13 cellular contexts compared by ENCODE assay signal in the genomic region with DNA sequence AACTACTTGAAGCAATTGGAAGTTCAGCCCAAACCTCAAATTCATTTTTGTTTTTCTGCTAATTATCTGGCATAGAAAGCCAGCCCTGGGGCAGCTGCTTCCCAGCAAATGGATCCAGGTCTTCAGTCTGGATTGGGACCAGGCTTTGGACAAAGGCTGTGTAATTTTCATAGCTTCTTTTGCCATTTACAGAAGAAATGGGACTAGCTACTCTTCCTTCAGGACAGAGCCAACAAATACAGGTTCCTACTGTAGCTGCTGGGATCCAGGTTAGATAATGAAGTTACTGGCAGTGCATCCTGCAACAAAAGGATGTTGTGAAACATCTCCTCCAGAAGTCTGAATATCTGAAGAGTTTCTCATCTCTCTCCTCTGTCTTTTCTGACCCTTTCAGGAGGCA.
A peak's percentile ranks its signal among the peaks of the same experiment; 100 is the strongest.
DNase-seq lines count a peak whose midpoint lies in the region; ATAC-seq, FAIRE-seq and TF ChIP-seq lines count a peak whose summit lies in the region.
"Had no signal": no experiment of that assay in that cellular context is flagged by ENCODE, and none has a peak within 500 bp of the region (broad histone marks: within the 10 kb centered on the region; RNA-seq: fewer than 3 reads in every experiment).

No MANE protein-coding gene starts in this region.

- no peaks in the 10 kb centered on the region for H3K9me3 ChIP-seq in astrocyte (ENCODE audit: insufficient read depth, low read depth, low read length)
- H3K9me3 ChIP-seq in subcutaneous abdominal adipose tissue (ENCODE audit: control insufficient read depth in 5 of 5, low read length in 5 of 5), result no peaks in the 10 kb centered on the region
- H3K9me3 ChIP-seq in transverse colon, result no peaks in the 10 kb centered on the region

- H3K27ac Mint-ChIP-seq in GM23338 (no peak overlapping the region), astrocyte (ENCODE audit: unreplicated experiment) (peak overlapping the region; percentile 92)
- H3K27ac Mint-ChIP-seq: activated T-cell treated with anti-CD3 and anti-CD28 coated beads, Interleukin-2, amount 50 U/mL, for 72 hours; CD8-positive, alpha-beta memory T cell; stimulated activated naive CD8-positive, alpha-beta T cell treated with anti-CD3 and anti-CD28 coated beads, Interleukin-15, amount 100 ng/mL, for 72 hours had no signal

- H3K79me2 ChIP-seq in GM23338 (replicated peaks; ENCODE audit: insufficient read depth) (no peaks in the 10 kb centered on the region), astrocyte (ENCODE audit: insufficient read depth, low read length) (no peaks in the 10 kb centered on the region)

- no peak for TF ChIP-seq POLR2A in transverse colon (IDR thresholded peaks at IDR 0.05)

- H2AFZ ChIP-seq in GM23338 (peak overlapping the region; percentile 11; the same call in 1 of the 2 replicates), astrocyte (ENCODE audit: low read depth, low read length) (peak overlapping the region; percentile 62)

- H3K4me1 Mint-ChIP-seq in GM23338 (peaks cover 26% of the 10 kb centered on the region), astrocyte (ENCODE audit: low read depth, unreplicated experiment) (peaks cover 44% of the 10 kb centered on the region)
- H3K4me1 Mint-ChIP-seq: CD8-positive, alpha-beta memory T cell; stimulated activated naive CD8-positive, alpha-beta T cell treated with anti-CD3 and anti-CD28 coated beads, Interleukin-15, amount 100 ng/mL, for 72 hours had no signal

- H3K4me1 ChIP-seq in GM23338 (ENCODE audit: insufficient read depth), result peaks cover 9% of the 10 kb centered on the region
- H3K4me1 ChIP-seq in astrocyte (ENCODE audit: insufficient read depth, low read length), result peaks cover 30% of the 10 kb centered on the region
- H3K4me1 ChIP-seq in subcutaneous abdominal adipose tissue (ENCODE audit: control insufficient read depth in 5 of 5, insufficient read depth in 5 of 5, low read length in 5 of 5), result peaks cover 0 to 9% (median 0%) of the 10 kb centered on the region in 5 donors
- peaks cover 0 to 4% (median 0%) of the 10 kb centered on the region in 4 donors for H3K4me1 ChIP-seq in transverse colon

- ATAC-seq in GM23338 (no peak), left ventricle myocardium superior (peak; percentile 47), HG03135 (IDR thresholded peaks at IDR 0.05; ENCODE audit: unreplicated experiment) (no peak)
- ATAC-seq: activated T-cell treated with anti-CD3 and anti-CD28 coated beads, Interleukin-2, amount 50 U/mL, for 72 hours; stimulated activated naive CD8-positive, alpha-beta T cell treated with anti-CD3 and anti-CD28 coated beads, Interleukin-15, amount 100 ng/mL, for 72 hours had no signal

- H3K27me3 ChIP-seq in GM23338 (ENCODE audit: insufficient read depth), result no peaks in the 10 kb centered on the region; the same call in 1 of the 2 replicates
- H3K27me3 ChIP-seq in astrocyte (ENCODE audit: insufficient read depth, low read length), result no peaks in the 10 kb centered on the region
- H3K27me3 ChIP-seq in subcutaneous abdominal adipose tissue (ENCODE audit: control insufficient read depth in 5 of 5, insufficient read depth in 4 of 5, low read length in 5 of 5), result peaks cover 0 to 3% (median 0%) of the 10 kb centered on the region in 5 donors
- H3K27me3 ChIP-seq in transverse colon, result no peaks in the 10 kb centered on the region

- H3K36me3 Mint-ChIP-seq in GM23338 (ENCODE audit: low read depth) (no peaks in the 10 kb centered on the region; the same call in 2 of the 3 replicates), astrocyte (ENCODE audit: low read depth, unreplicated experiment) (no peaks in the 10 kb centered on the region)
- H3K36me3 Mint-ChIP-seq: CD8-positive, alpha-beta memory T cell had no signal

- H3K36me3 ChIP-seq in GM23338 (ENCODE audit: insufficient read depth), result no peaks in the 10 kb centered on the region
- H3K36me3 ChIP-seq in astrocyte (ENCODE audit: insufficient read depth, low read length), result no peaks in the 10 kb centered on the region
- H3K36me3 ChIP-seq in subcutaneous abdominal adipose tissue (ENCODE audit: control insufficient read depth in 5 of 5, insufficient read depth in 5 of 5, low read length in 5 of 5), result no peaks in the 10 kb centered on the region
- H3K36me3 ChIP-seq in transverse colon, result no peaks in the 10 kb centered on the region

- H3K27ac ChIP-seq in GM23338 (ENCODE audit: low read depth) (no peak overlapping the region), astrocyte (ENCODE audit: low read depth, low read length) (no peak overlapping the region), subcutaneous abdominal adipose tissue (ENCODE audit: low read depth, low read length) (peak overlapping the region; percentile 24), transverse colon (peak overlapping the region in 1 of 4 donors; percentile 28)

- peak; percentile 23 for FAIRE-seq in astrocyte (lab: Jason Lieb, UNC)

- in situ Hi-C loops in transverse colon (cut with MboI; ENCODE audit: low pct_ligation_motif_present in 1 of 4, low pct_unique_long_range_greater_than_20kb in 1 of 4, low sequenced_read_pairs in 3 of 4), result no loop called here

- no peak for TF ChIP-seq CTCF in GM23338 (conservative IDR thresholded peaks at IDR 0.05; ENCODE audit: low read depth in 2 of 2)
- no peak for TF ChIP-seq CTCF in astrocyte (IDR thresholded peaks at IDR 0.05; ENCODE audit: insufficient read depth, low read depth, low read length)
- no peak for TF ChIP-seq CTCF in transverse colon (IDR thresholded peaks at IDR 0.05)

- no peak overlapping the region for H3K4me3 Mint-ChIP-seq in GM23338
- no peak overlapping the region for H3K4me3 Mint-ChIP-seq in astrocyte (ENCODE audit: unreplicated experiment)
- H3K4me3 Mint-ChIP-seq: activated T-cell treated with anti-CD3 and anti-CD28 coated beads, Interleukin-2, amount 50 U/mL, for 72 hours; CD8-positive, alpha-beta memory T cell; stimulated activated naive CD8-positive, alpha-beta T cell treated with anti-CD3 and anti-CD28 coated beads, Interleukin-15, amount 100 ng/mL, for 72 hours had no signal

- H3K9ac ChIP-seq in astrocyte (ENCODE audit: low read length), result no peak overlapping the region
- no peak overlapping the region for H3K9ac ChIP-seq in subcutaneous abdominal adipose tissue (ENCODE audit: low read length in 5 of 5)

- intact Hi-C loops in left ventricle myocardium superior (cut with micrococcal nuclease) (no loop called here), transverse colon (cut with DNase I; ENCODE audit: low total_unique reads) (no loop called here)

- DNase-seq in GM23338 (ENCODE audit: low spot score), result no peak
- DNase-seq in astrocyte (ENCODE audit: low read depth), result no peak
- DNase-seq in left ventricle myocardium superior, result no peak
- DNase-seq in DMS53 (lab: John Stamatoyannopoulos, UW), result no peak
- no peak for DNase-seq in transverse colon
- DNase-seq: activated T-cell treated with anti-CD3 and anti-CD28 coated beads, Interleukin-2, amount 50 U/mL, for 72 hours; CD8-positive, alpha-beta memory T cell; KG1; NCI-H187; posterior cingulate gyrus; stimulated activated naive CD8-positive, alpha-beta T cell treated with anti-CD3 and anti-CD28 coated beads, Interleukin-15, amount 100 ng/mL, for 72 hours had no signal

- peaks cover 25% of the 10 kb centered on the region for H3K9me2 ChIP-seq in GM23338 (ENCODE audit: insufficient read depth)

- H3K4me3 ChIP-seq in GM23338, result no peak overlapping the region
- H3K4me3 ChIP-seq in astrocyte (ENCODE audit: insufficient read depth, low read depth, low read length), result no peak overlapping the region
- no peak overlapping the region for H3K4me3 ChIP-seq in subcutaneous abdominal adipose tissue (ENCODE audit: low read depth in 1 of 5, low read length in 5 of 5)
- no peak overlapping the region for H3K4me3 ChIP-seq in transverse colon

- peaks cover 27% of the 10 kb centered on the region for H3K27me3 Mint-ChIP-seq in GM23338 (ENCODE audit: insufficient read depth, low read depth, poor library complexity)
- H3K27me3 Mint-ChIP-seq in astrocyte (ENCODE audit: low read depth, unreplicated experiment), result no peaks in the 10 kb centered on the region

- no peak for TF ChIP-seq EP300 in transverse colon (IDR thresholded peaks at IDR 0.05; ENCODE audit: low read depth)

- H3F3A ChIP-seq in GM23338 (replicated peaks; ENCODE audit: low read depth), result no peaks in the 10 kb centered on the region

- H4K20me1 ChIP-seq in GM23338 (replicated peaks; ENCODE audit: insufficient read depth), result no peaks in the 10 kb centered on the region
- no peaks in the 10 kb centered on the region for H4K20me1 ChIP-seq in astrocyte (ENCODE audit: insufficient read depth, low read length)

- no peaks in the 10 kb centered on the region for H3K9me3 Mint-ChIP-seq in GM23338
- peaks cover 2% of the 10 kb centered on the region for H3K9me3 Mint-ChIP-seq in astrocyte (ENCODE audit: unreplicated experiment)
- H3K9me3 Mint-ChIP-seq: CD8-positive, alpha-beta memory T cell; stimulated activated naive CD8-positive, alpha-beta T cell treated with anti-CD3 and anti-CD28 coated beads, Interleukin-15, amount 100 ng/mL, for 72 hours had no signal

- H3K4me2 ChIP-seq in GM23338 (peak overlapping the region; percentile 47; the same call in 1 of the 2 replicates), astrocyte (ENCODE audit: low read length) (peak overlapping the region; percentile 17)

TF ChIP-seq in GM23338, 12 proteins besides CTCF, POLR2A, EP300 and RAD21 (continues in another document):
- TF ChIP-seq ZNF331 (CRISPR knock-in tag; IDR thresholded peaks at IDR 0.05; ENCODE audit: low read depth) (no peak), STAT1 (IDR thresholded peaks at IDR 0.05; ENCODE audit: unreplicated experiment) (no peak), ZNF114 (CRISPR knock-in tag; IDR thresholded peaks at IDR 0.05) (no peak)
- TF ChIP-seq, protein P1, sequence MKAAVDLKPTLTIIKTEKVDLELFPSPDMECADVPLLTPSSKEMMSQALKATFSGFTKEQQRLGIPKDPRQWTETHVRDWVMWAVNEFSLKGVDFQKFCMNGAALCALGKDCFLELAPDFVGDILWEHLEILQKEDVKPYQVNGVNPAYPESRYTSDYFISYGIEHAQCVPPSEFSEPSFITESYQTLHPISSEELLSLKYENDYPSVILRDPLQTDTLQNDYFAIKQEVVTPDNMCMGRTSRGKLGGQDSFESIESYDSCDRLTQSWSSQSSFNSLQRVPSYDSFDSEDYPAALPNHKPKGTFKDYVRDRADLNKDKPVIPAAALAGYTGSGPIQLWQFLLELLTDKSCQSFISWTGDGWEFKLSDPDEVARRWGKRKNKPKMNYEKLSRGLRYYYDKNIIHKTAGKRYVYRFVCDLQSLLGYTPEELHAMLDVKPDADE (IDR thresholded peaks at IDR 0.05), result no peak
